8 cellular contexts compared by ENCODE assay signal in the genomic region with DNA sequence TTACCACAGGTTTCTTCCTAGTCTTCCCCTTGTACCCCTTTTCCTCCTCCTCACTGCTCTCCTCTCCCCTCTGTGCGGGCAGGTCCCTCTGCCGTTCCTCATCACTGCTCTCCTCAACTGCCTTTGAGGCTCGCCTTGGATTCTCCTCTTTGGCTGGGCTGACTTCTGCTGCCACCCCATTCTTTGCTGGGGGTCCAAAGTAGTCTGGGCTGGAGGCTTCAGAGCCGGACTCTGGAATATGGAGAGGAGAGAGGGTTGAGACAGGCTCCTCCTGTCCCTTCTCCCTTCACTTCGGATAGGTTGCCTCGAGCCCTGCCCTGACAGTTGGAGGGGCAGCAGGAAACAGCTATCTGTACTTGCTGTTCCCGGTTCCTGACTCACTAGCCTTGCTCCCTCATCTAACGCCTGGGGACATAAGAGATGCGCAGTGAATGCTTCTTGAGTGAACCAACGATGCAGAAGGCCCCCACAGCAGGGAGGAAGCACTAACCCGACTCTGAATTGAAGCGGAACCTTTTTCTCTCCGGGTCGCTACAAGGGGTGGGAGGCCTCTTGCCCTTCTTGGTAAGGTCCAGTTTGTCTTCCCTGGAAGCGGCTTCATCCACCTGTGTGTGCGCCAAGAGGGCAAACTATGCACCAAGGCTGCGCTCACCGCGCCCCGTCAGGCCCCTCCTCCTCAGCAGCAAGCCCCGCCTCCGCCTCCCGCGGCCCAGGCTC. TPM values are rescaled to one million over a fixed set of nuclear protein-coding genes. Genes with fewer than 3 reads are reported as not detected.
DNase-seq lines count a peak whose midpoint lies in the region; ATAC-seq, FAIRE-seq and TF ChIP-seq lines count a peak whose summit lies in the region.

No MANE protein-coding gene starts in this region.

- SMC1A ChIA-PET in GM12878 (lab: Charles Lee; ENCODE audit: uncharacterized antibody, unreplicated experiment), result interaction anchor here (1.3 to 1.9 kb wide), 2 partner anchors 22 to 32 kb away, joined by 3 to 9 read pairs; partner anchors contain the start of genes TAOK2 and TMEM219

- TF ChIP-seq RAD21 in GM12878 (IDR thresholded peaks at IDR 0.05; ENCODE audit: insufficient read depth, low read depth, low read length), result no peak

- CTCF ChIA-PET in HEK293 (lab: Yijun Ruan, JAX), result interaction anchor here (0.7 to 2.1 kb wide), 4 partner anchors 15 to 958 kb away, joined by 3 to 9 read pairs (median 6); no protein-coding TSS in a partner anchor
- CTCF ChIA-PET in GM12878 (lab: Yijun Ruan, JAX), result interaction anchor here (0.9 to 1.9 kb wide), 4 partner anchors 22 to 78 kb away, joined by 3 to 6 read pairs (median 4); partner anchors contain the start of genes TAOK2 and TMEM219

- DNase-seq in GM13976 (ENCODE audit: low spot score) (peak; percentile 84), GM12878 (ENCODE audit: low read depth, low spot score) (no peak), iris pigment epithelial cell (ENCODE audit: low read depth) (peak; percentile 69), NOMO-1 treated with dmso at 0.1 percent for 144 hours (lab: John Stamatoyannopoulos, UW; ENCODE audit: unreplicated experiment) (no peak), NCI-H146 (lab: John Stamatoyannopoulos, UW) (no peak)
- DNase-seq in stimulated activated CD4-positive, alpha-beta T cell treated with anti-CD3 and anti-CD28 coated beads, Interleukin-1b, Interleukin-23, amount 100 ng/mL, for 48 hours, result peak; percentile 78

- no peaks in the 10 kb centered on the region for H4K20me1 ChIP-seq in OCI-LY1 (ENCODE audit: insufficient read depth, low read length)
- no peaks in the 10 kb centered on the region for H4K20me1 ChIP-seq in GM12878 (ENCODE audit: control insufficient read depth, insufficient read depth)

- H3K4me2 ChIP-seq in OCI-LY1 (ENCODE audit: low read length) (peak overlapping the region; percentile 74), GM12878 (ENCODE audit: control insufficient read depth, insufficient read depth) (peak overlapping the region; percentile 82)

- TF ChIP-seq POLR2A in GM12878 (IDR thresholded peaks at IDR 0.05; ENCODE audit: low read depth, low read length), result no peak

- H3K79me2 ChIP-seq in OCI-LY1 (ENCODE audit: insufficient read depth, low read length), result no peaks in the 10 kb centered on the region
- H3K79me2 ChIP-seq in GM12878 (ENCODE audit: control insufficient read depth, insufficient read depth, low read length), result peaks cover 19% of the 10 kb centered on the region

- WGBS in GM12878 (ENCODE audit: insufficient coverage, insufficient replicate concordance, low lambda C conversion rate, missing lambda C conversion rate), result 10% methylated on average over 24 of the region's 24 CpGs

- peaks cover 10 to 78% of the 10 kb centered on the region in 2 experiments for H3K36me3 ChIP-seq in HEK293 (ENCODE audit: control insufficient read depth in 2 of 2, insufficient read depth in 1 of 2, low read length in 2 of 2)
- peaks cover 57% of the 10 kb centered on the region for H3K36me3 ChIP-seq in OCI-LY1 (ENCODE audit: insufficient read depth, low read length)
- peaks cover 8 to 15% of the 10 kb centered on the region in 2 experiments for H3K36me3 ChIP-seq in GM12878 (ENCODE audit: control insufficient read depth in 2 of 2, insufficient read depth in 2 of 2, low read length in 1 of 2)

- H3K9me3 ChIP-seq in HEK293 (ENCODE audit: control insufficient read depth, insufficient read depth, low read depth, low read length) (no peaks in the 10 kb centered on the region), OCI-LY1 (ENCODE audit: low read length) (no peaks in the 10 kb centered on the region), GM12878 (replicated peaks; ENCODE audit: control insufficient read depth, insufficient read depth, low read length) (no peaks in the 10 kb centered on the region)

- no peaks in the 10 kb centered on the region for H3F3A ChIP-seq in OCI-LY1 (ENCODE audit: insufficient read depth, low read length)

- H3K9ac ChIP-seq in OCI-LY1 (ENCODE audit: low read length) (peak overlapping the region; percentile 84), GM12878 (ENCODE audit: control insufficient read depth, insufficient read depth, low read length) (peak overlapping the region; percentile 88)

- TF ChIP-seq EP300 in GM12878 (IDR thresholded peaks at IDR 0.05; ENCODE audit: borderline replicate concordance in 1 of 2, control insufficient read depth in 1 of 2, low read depth in 2 of 2, low read length in 2 of 2), result no peak

- BruUV-seq in GM12878 (replicated peaks; lab: Mats Ljungman, UMichigan), result no TSS peak

- H3K27ac ChIP-seq in HEK293 (ENCODE audit: extremely low read depth, low read depth, low read length) (peak overlapping the region; percentile 91), OCI-LY1 (ENCODE audit: low read depth, low read length, poor library complexity, severe bottlenecking) (peak overlapping the region; percentile 89), GM12878 (ENCODE audit: control insufficient read depth, insufficient read depth) (peak overlapping the region; percentile 91)

- H3K9me2 ChIP-seq in OCI-LY1 (ENCODE audit: low read depth, low read length), result no peaks in the 10 kb centered on the region

- no peak for TF ChIP-seq CTCF in GM13976 (IDR thresholded peaks at IDR 0.05; ENCODE audit: borderline replicate concordance, control extremely low read depth, extremely low read depth, insufficient read depth, missing control alignments)
- TF ChIP-seq CTCF in HEK293 (tag by site-specific recombination; IDR thresholded peaks at IDR 0.05), result no peak
- no peak for TF ChIP-seq CTCF in OCI-LY1 (IDR thresholded peaks at IDR 0.05; ENCODE audit: low read length)
- no peak for TF ChIP-seq CTCF in GM12878 (IDR thresholded peaks at IDR 0.05 in 2 of 3, conservative IDR thresholded peaks at IDR 0.05 in 1 of 3; ENCODE audit: control insufficient read depth in 2 of 3, extremely low read depth in 1 of 3, insufficient read depth in 1 of 3, low read depth in 3 of 3, low read length in 3 of 3)

- H3K4me3 ChIP-seq in HEK293 (ENCODE audit: low read depth, low read length), result peak overlapping the region; percentile 93
- H3K4me3 ChIP-seq in OCI-LY1 (ENCODE audit: low read depth, low read length, poor library complexity, severe bottlenecking), result peak overlapping the region; percentile 84
- H3K4me3 ChIP-seq in GM12878, result peak overlapping the region; percentile 81

- no peaks in the 10 kb centered on the region; the same call in 1 of the 2 replicates for H3K4me1 ChIP-seq in HEK293 (ENCODE audit: control insufficient read depth, insufficient read depth, low read length)
- peaks cover 27% of the 10 kb centered on the region for H3K4me1 ChIP-seq in OCI-LY1 (ENCODE audit: insufficient read depth, low read length, severe bottlenecking)
- peaks cover 9% of the 10 kb centered on the region for H3K4me1 ChIP-seq in GM12878 (ENCODE audit: control insufficient read depth, insufficient read depth, low read length)

- RAD21 ChIA-PET in GM12878 (lab: Charles Lee; ENCODE audit: unreplicated experiment), result interaction anchor here (0.6 to 1.4 kb wide), 3 partner anchors 22 to 1502 kb away, joined by 3 to 5 read pairs (median 3); no protein-coding TSS in a partner anchor

- peak; percentile 75 for ATAC-seq in GM12878

- in situ Hi-C loops in GM13976 (cut with MboI; ENCODE audit: low sequenced_read_pairs, unreplicated experiment) (no loop called here), GM12878 (cut with MboI) (no loop called here)

- POLR2A ChIA-PET in HEK293 (lab: Yijun Ruan, JAX) (interaction anchor here (0.6 to 4.0 kb wide), 24 partner anchors 8 to 189 kb away, joined by 3 to 42 read pairs (median 4); partner anchors contain the start of genes ALDOA, ASPHD1, KCTD13 and MAZ), GM12878 (lab: Charles Lee) (interaction anchor here (0.5 to 2.8 kb wide), 9 partner anchors 19 to 69 kb away, joined by 3 to 16 read pairs (median 6); partner anchors contain the start of genes KCTD13, TAOK2 and TMEM219)

- no peaks in the 10 kb centered on the region for H3K27me3 ChIP-seq in OCI-LY1 (ENCODE audit: insufficient read depth, low read length)
- H3K27me3 ChIP-seq in GM12878 (replicated peaks in 1 of 2; ENCODE audit: control insufficient read depth in 2 of 2, insufficient read depth in 2 of 2, low read length in 1 of 2), result no peaks in the 10 kb centered on the region

- FAIRE-seq in GM12878 (lab: Jason Lieb, UNC), result no peak

- intact Hi-C loops in GM12878 (cut with micrococcal nuclease; ENCODE audit: unreplicated experiment), result no loop called here

- H2AFZ ChIP-seq in OCI-LY1 (ENCODE audit: low read length), result no peak overlapping the region
- peak overlapping the region; percentile 98 for H2AFZ ChIP-seq in GM12878 (ENCODE audit: control insufficient read depth, low read depth, low read length)

RNA-seq across cellular contexts. Expression of gene HIRIP3, which starts 0.6 kb away (rescaled TPM):
- 4.3 and 5.9 TPM in 2 replicates for total RNA-seq in GM12878 (2013; cell fraction: nucleolus; rRNA removed)
- total RNA-seq in GM12878 (2014; rRNA removed), result 19.1 and 30.1 TPM in 2 replicates
- 13.9 and 14.7 TPM in 2 replicates for total RNA-seq in GM12878 (2014; rRNA removed; fragmentation: Illumina TruSeq; extraction: Trizol)
- 26.1 and 26.5 TPM in 2 replicates for total RNA-seq in GM12878 (2021)
- 6.3 TPM for polyA plus RNA-seq in GM12878 (2011; ENCODE audit: low read depth)
- polyA plus RNA-seq in GM12878 (2011; rRNA removed), result 6.2 and 10.9 TPM in 2 replicates
- 19.1 and 30.2 TPM in 2 replicates for polyA plus RNA-seq in GM12878 (2011; cell fraction: cytosol; rRNA removed)
- polyA plus RNA-seq in GM12878 (2011; cell fraction: nucleus; rRNA removed), result 13.5 and 17.0 TPM in 2 replicates
- 15.0 and 17.3 TPM in 2 replicates for polyA plus RNA-seq in GM12878 (2012)
- 14.8 and 21.2 TPM in 2 replicates for polyA plus RNA-seq in GM12878 (2014; fragmentation: Illumina TruSeq; extraction: Trizol)
- polyA plus RNA-seq in GM12878 (2014; fragmentation: Nextera tagmentation; extraction: Ambion mirVana), result 1 to 10 TPM; 4.1 to 9.8 TPM
- polyA plus RNA-seq in GM12878 (2014; rRNA removed), result 33.1 and 36.7 TPM in 2 replicates
- 10 to 100 TPM; 40.5 to 43.5 TPM for polyA plus RNA-seq in GM12878 (2016; fragmentation: Nextera tagmentation; extraction: Ambion mirVana)
- polyA minus RNA-seq in GM12878 (2011; rRNA and poly(A)+ RNA removed), result 3.1 and 10.0 TPM in 2 replicates
- 3.7 and 3.9 TPM in 2 replicates for polyA minus RNA-seq in GM12878 (2011; cell fraction: cytosol; rRNA and poly(A)+ RNA removed)
- 4.7 and 12.1 TPM in 2 replicates for polyA minus RNA-seq in GM12878 (2011; cell fraction: nucleus; rRNA and poly(A)+ RNA removed)

RNA-seq across cellular contexts. Expression of gene INO80E, which starts 1.3 kb away (rescaled TPM):
- total RNA-seq in GM12878 (2013; cell fraction: nucleolus; rRNA removed), result 50.4 and 67.1 TPM in 2 replicates
- total RNA-seq in GM12878 (2014; rRNA removed) (48.3 and 58.9 TPM in 2 replicates), GM12878 (2014; rRNA removed; fragmentation: Illumina TruSeq; extraction: Trizol) (27.0 and 31.0 TPM in 2 replicates), GM12878 (2021) (73.3 and 74.0 TPM in 2 replicates)
- polyA plus RNA-seq in GM12878 (2011; ENCODE audit: low read depth), result 24.7 TPM
- polyA plus RNA-seq in GM12878 (2011; rRNA removed) (14.3 and 17.9 TPM in 2 replicates), GM12878 (2014; fragmentation: Illumina TruSeq; extraction: Trizol) (41.3 and 67.7 TPM in 2 replicates), GM12878 (2014; fragmentation: Nextera tagmentation; extraction: Ambion mirVana) (under 1 TPM; 0.39 to 0.90 TPM), GM12878 (2014; rRNA removed) (58.1 and 72.7 TPM in 2 replicates), GM12878 (2016; fragmentation: Nextera tagmentation; extraction: Ambion mirVana) (10 to 100 TPM; 29.5 to 35.0 TPM)
- polyA plus RNA-seq in GM12878 (2011; cell fraction: cytosol; rRNA removed), result 20.0 and 21.2 TPM in 2 replicates
- 87.7 and 96.4 TPM in 2 replicates for polyA plus RNA-seq in GM12878 (2011; cell fraction: nucleus; rRNA removed)
- polyA plus RNA-seq in GM12878 (2012), result 36.8 and 46.6 TPM in 2 replicates
- 7.6 and 9.3 TPM in 2 replicates for polyA minus RNA-seq in GM12878 (2011; rRNA and poly(A)+ RNA removed)
- polyA minus RNA-seq in GM12878 (2011; cell fraction: cytosol; rRNA and poly(A)+ RNA removed), result 8.1 and 10.2 TPM in 2 replicates
- 9.8 and 17.2 TPM in 2 replicates for polyA minus RNA-seq in GM12878 (2011; cell fraction: nucleus; rRNA and poly(A)+ RNA removed)

RNA-seq across cellular contexts. Expression of gene DOC2A, which starts 16.1 kb away (rescaled TPM):
- 0.27 and 0.33 TPM in 2 replicates for total RNA-seq in GM12878 (2013; cell fraction: nucleolus; rRNA removed)
- total RNA-seq in GM12878 (2014; rRNA removed), result 0.17 TPM in 1 of 2 replicates, not detected in the other
- not detected in 2 replicates for total RNA-seq in GM12878 (2014; rRNA removed; fragmentation: Illumina TruSeq; extraction: Trizol)
- 0.11 TPM in 1 of 2 replicates, not detected in the other for total RNA-seq in GM12878 (2021)
- not detected for polyA plus RNA-seq in GM12878 (2011; ENCODE audit: low read depth)
- 0.06 and 0.15 TPM in 2 replicates for polyA plus RNA-seq in GM12878 (2011; rRNA removed)
- polyA plus RNA-seq in GM12878 (2011; cell fraction: cytosol; rRNA removed), result 0.17 and 0.37 TPM in 2 replicates
- polyA plus RNA-seq in GM12878 (2011; cell fraction: nucleus; rRNA removed), result 0.85 and 1.1 TPM in 2 replicates
- polyA plus RNA-seq in GM12878 (2012), result 0.09 and 0.13 TPM in 2 replicates
- polyA plus RNA-seq in GM12878 (2014; fragmentation: Illumina TruSeq; extraction: Trizol), result 0.06 TPM in 1 of 2 replicates, not detected in the other
- polyA plus RNA-seq in GM12878 (2014; fragmentation: Nextera tagmentation; extraction: Ambion mirVana), result not detected
- polyA plus RNA-seq in GM12878 (2014; rRNA removed), result 0.09 TPM in 2 replicates
- not detected for polyA plus RNA-seq in GM12878 (2016; fragmentation: Nextera tagmentation; extraction: Ambion mirVana)
- not detected in 2 replicates for polyA minus RNA-seq in GM12878 (2011; rRNA and poly(A)+ RNA removed)
- polyA minus RNA-seq in GM12878 (2011; cell fraction: cytosol; rRNA and poly(A)+ RNA removed), result not detected in 2 replicates
- 0.29 and 0.36 TPM in 2 replicates for polyA minus RNA-seq in GM12878 (2011; cell fraction: nucleus; rRNA and poly(A)+ RNA removed)

RNA-seq across cellular contexts. Expression of gene TAOK2, which starts 21.1 kb away (rescaled TPM):
- total RNA-seq in GM12878 (2013; cell fraction: nucleolus; rRNA removed), result 35.8 and 41.9 TPM in 2 replicates
- total RNA-seq in GM12878 (2014; rRNA removed) (24.4 and 28.5 TPM in 2 replicates), GM12878 (2014; rRNA removed; fragmentation: Illumina TruSeq; extraction: Trizol) (10.7 and 11.9 TPM in 2 replicates), GM12878 (2021) (33.8 and 40.2 TPM in 2 replicates)
- polyA plus RNA-seq in GM12878 (2011; ENCODE audit: low read depth), result 5.1 TPM
- polyA plus RNA-seq in GM12878 (2011; rRNA removed) (8.8 and 14.3 TPM in 2 replicates), GM12878 (2014; fragmentation: Illumina TruSeq; extraction: Trizol) (7.4 and 11.1 TPM in 2 replicates), GM12878 (2014; fragmentation: Nextera tagmentation; extraction: Ambion mirVana) (under 1 TPM; 0.14 to 0.51 TPM), GM12878 (2014; rRNA removed) (27.7 and 32.8 TPM in 2 replicates), GM12878 (2016; fragmentation: Nextera tagmentation; extraction: Ambion mirVana) (10 to 100 TPM in 1 of 2 experiments, 1 to 10 TPM in 1; 9.8 to 11.2 TPM)
- 13.0 and 20.3 TPM in 2 replicates for polyA plus RNA-seq in GM12878 (2011; cell fraction: cytosol; rRNA removed)
- polyA plus RNA-seq in GM12878 (2011; cell fraction: nucleus; rRNA removed), result 86.5 and 119 TPM in 2 replicates
- polyA plus RNA-seq in GM12878 (2012), result 14.4 and 14.9 TPM in 2 replicates
- polyA minus RNA-seq in GM12878 (2011; rRNA and poly(A)+ RNA removed), result 12.6 and 19.8 TPM in 2 replicates
- polyA minus RNA-seq in GM12878 (2011; cell fraction: cytosol; rRNA and poly(A)+ RNA removed), result 7.2 and 9.7 TPM in 2 replicates
- 17.8 and 27.7 TPM in 2 replicates for polyA minus RNA-seq in GM12878 (2011; cell fraction: nucleus; rRNA and poly(A)+ RNA removed)

RNA-seq across cellular contexts. Expression of gene C16orf92, which starts 28.2 kb away (rescaled TPM):
- not detected in 2 replicates for total RNA-seq in GM12878 (2013; cell fraction: nucleolus; rRNA removed)
- total RNA-seq in GM12878 (2014; rRNA removed), result not detected in 2 replicates
- total RNA-seq in GM12878 (2014; rRNA removed; fragmentation: Illumina TruSeq; extraction: Trizol), result not detected in 2 replicates
- total RNA-seq in GM12878 (2021), result not detected in 2 replicates
- polyA plus RNA-seq in GM12878 (2011; ENCODE audit: low read depth), result not detected
- not detected in 2 replicates for polyA plus RNA-seq in GM12878 (2011; rRNA removed)
- polyA plus RNA-seq in GM12878 (2011; cell fraction: cytosol; rRNA removed), result not detected in 2 replicates
- polyA plus RNA-seq in GM12878 (2011; cell fraction: nucleus; rRNA removed), result not detected in 2 replicates
- polyA plus RNA-seq in GM12878 (2012), result not detected in 2 replicates
- polyA plus RNA-seq in GM12878 (2014; fragmentation: Illumina TruSeq; extraction: Trizol), result not detected in 2 replicates
- not detected for polyA plus RNA-seq in GM12878 (2014; fragmentation: Nextera tagmentation; extraction: Ambion mirVana)
- polyA plus RNA-seq in GM12878 (2014; rRNA removed), result not detected in 2 replicates
- polyA plus RNA-seq in GM12878 (2016; fragmentation: Nextera tagmentation; extraction: Ambion mirVana), result not detected
- polyA minus RNA-seq in GM12878 (2011; rRNA and poly(A)+ RNA removed), result not detected in 2 replicates
- polyA minus RNA-seq in GM12878 (2011; cell fraction: cytosol; rRNA and poly(A)+ RNA removed), result not detected in 2 replicates
- polyA minus RNA-seq in GM12878 (2011; cell fraction: nucleus; rRNA and poly(A)+ RNA removed), result not detected in 2 replicates

Comparison
In these comparisons a context has a peak if more than half of its experiments do, and no peak if none do; other contexts are left out.
1. DNase-seq: peak in GM13976 (single experiment), iris pigment epithelial cell (single experiment) and stimulated activated CD4-positive, alpha-beta T cell treated with anti-CD3 and anti-CD28 coated beads, Interleukin-1b, Interleukin-23, amount 100 ng/mL, for 48 hours (single experiment); none in GM12878 (single experiment), NOMO-1 treated with dmso at 0.1 percent for 144 hours (single experiment) and NCI-H146 (single experiment).
2. Peak in every context shown above with its lines, with median percentiles within 50 percentile points of each other: H3K27ac ChIP-seq and H3K4me3 ChIP-seq.